In genomic region chr2:134453476-134453875, GRCh38 we compare ENCODE assay signal across 15 cellular contexts.
DNase-seq lines count a peak whose midpoint lies in the region; ATAC-seq and TF ChIP-seq lines count a peak whose summit lies in the region.
"Had no signal": no experiment of that assay in that cellular context is flagged by ENCODE, and none has a peak within 500 bp of the region (broad histone marks: within the 10 kb centered on the region; RNA-seq: fewer than 3 reads in every experiment).

No MANE protein-coding gene starts in this region.

- H3K23ac ChIP-seq in H9 (ENCODE audit: insufficient read length, low read depth, low read length) = no peak overlapping the region

- H3K79me1 ChIP-seq in H9 (ENCODE audit: insufficient read depth, low read depth, low read length, poor library complexity, severe bottlenecking) = no peaks in the 10 kb centered on the region

- no peak overlapping the region for H3K9ac ChIP-seq in H9 (ENCODE audit: extremely low read depth, insufficient read length, low read length)

- H2BK12ac ChIP-seq in H9 (ENCODE audit: insufficient read length, low read depth, low read length) = no peak overlapping the region

- no peak overlapping the region for H3K4ac ChIP-seq in H9 (ENCODE audit: low read depth, low read length)

- H3K79me2 ChIP-seq in H9 (ENCODE audit: insufficient read depth, low read length) = no peaks in the 10 kb centered on the region

- H3K36me3 ChIP-seq in gastrocnemius medialis = no peaks in the 10 kb centered on the region

- H3K4me2 ChIP-seq in H9 (ENCODE audit: insufficient read depth, insufficient read length, low read length) = no peak overlapping the region

- H3K9me3 ChIP-seq in H9 (ENCODE audit: control insufficient read depth, low read depth, low read length) (no peaks in the 10 kb centered on the region), gastrocnemius medialis (no peaks in the 10 kb centered on the region)
- H3K9me3 ChIP-seq: Caco-2 had no signal

- H3K27ac Mint-ChIP-seq in H9 = no peak overlapping the region
- peak overlapping the region in 2 of 3 experiments; percentile 9 to 42 for H3K27ac Mint-ChIP-seq in nephron
- H3K27ac Mint-ChIP-seq: B cell, CD14-positive monocyte had no signal

- TF ChIP-seq CTCF in H9 (conservative IDR thresholded peaks at IDR 0.05) = no peak
- TF ChIP-seq CTCF in nephron (IDR thresholded peaks at IDR 0.05; ENCODE audit: unreplicated experiment in 3 of 3) = no peak
- TF ChIP-seq CTCF in gastrocnemius medialis (IDR thresholded peaks at IDR 0.05 in 4 of 5, conservative IDR thresholded peaks at IDR 0.05 in 1 of 5) = no peak

- H3K4me3 Mint-ChIP-seq in H9 = no peak overlapping the region
- no peak overlapping the region for H3K4me3 Mint-ChIP-seq in nephron
- H3K4me3 Mint-ChIP-seq: B cell; CD14-positive monocyte; CD8-positive, alpha-beta memory T cell had no signal

- H3K27me3 ChIP-seq in H9 (ENCODE audit: insufficient read depth, low read length) (no peaks in the 10 kb centered on the region), gastrocnemius medialis (no peaks in the 10 kb centered on the region)

- H3K36me3 Mint-ChIP-seq in H9 (ENCODE audit: insufficient read depth in 1 of 3, low read depth in 3 of 3) = peaks cover 4 to 9% (median 8%) of the 10 kb centered on the region in 3 experiments; a peak in 6 of 7 replicates
- peaks cover 8% of the 10 kb centered on the region for H3K36me3 Mint-ChIP-seq in nephron (ENCODE audit: low read depth)

- H2BK15ac ChIP-seq in H9 (ENCODE audit: low read depth, low read length) = no peak overlapping the region

- H3K4me3 ChIP-seq in gastrocnemius medialis = no peak overlapping the region

- intact Hi-C loops in cardiac septum (cut with DNase I) = loop anchor here (10.0 kb wide), 1 partner anchor 79 kb away; no protein-coding TSS in a partner anchor
- intact Hi-C loops in left ventricle myocardium superior (cut with micrococcal nuclease) = loop anchor here (5.0 kb wide), 1 partner anchor 444 kb away; no protein-coding TSS in a partner anchor
- intact Hi-C loops in gastrocnemius medialis (cut with DNase I; ENCODE audit: low total_unique reads) = no loop called here

- H2BK20ac ChIP-seq in H9 (ENCODE audit: low read depth, low read length, poor library complexity, severe bottlenecking) = no peak overlapping the region

- TF ChIP-seq POLR2A in gastrocnemius medialis (IDR thresholded peaks at IDR 0.05) = no peak

- H3K18ac ChIP-seq in H9 (ENCODE audit: insufficient read length, low read depth, low read length) = no peak overlapping the region

- no peak overlapping the region for H4K91ac ChIP-seq in H9 (ENCODE audit: insufficient read length, low read depth, low read length)

- no peak overlapping the region for H3K56ac ChIP-seq in H9 (ENCODE audit: insufficient read length, low read depth, low read length)

- no peaks in the 10 kb centered on the region for H3K4me1 ChIP-seq in H9 (ENCODE audit: insufficient read depth, low read length)
- H3K4me1 ChIP-seq in gastrocnemius medialis = no peaks in the 10 kb centered on the region

- in situ Hi-C loops in gastrocnemius medialis (cut with MboI; ENCODE audit: low sequenced_read_pairs in 4 of 4) = loop anchor here in 2 of 4 donors (25.0 kb wide), 1 partner anchor 434 kb away; no protein-coding TSS in a partner anchor

- no peak overlapping the region for H3T11ph ChIP-seq in H9 (ENCODE audit: low read length)

- no peaks in the 10 kb centered on the region for H3K27me3 Mint-ChIP-seq in H9 (ENCODE audit: low read depth)
- no peaks in the 10 kb centered on the region for H3K27me3 Mint-ChIP-seq in nephron (ENCODE audit: low read depth)
- H3K27me3 Mint-ChIP-seq: B cell had no signal

- H3K14ac ChIP-seq in H9 (ENCODE audit: insufficient read depth, low read length) = no peak overlapping the region

- H3K9me3 Mint-ChIP-seq in H9 = no peaks in the 10 kb centered on the region
- no peaks in the 10 kb centered on the region for H3K9me3 Mint-ChIP-seq in nephron
- H3K9me3 Mint-ChIP-seq: CD14-positive monocyte; CD8-positive, alpha-beta memory T cell had no signal

- no peak overlapping the region for H2AK5ac ChIP-seq in H9 (ENCODE audit: insufficient read length, low read length)

- no peak overlapping the region for H4K8ac ChIP-seq in H9 (replicated peaks; ENCODE audit: insufficient read length, low read depth, low read length)

- no peak overlapping the region for H2BK5ac ChIP-seq in H9 (ENCODE audit: insufficient read length, low read length)

- peak; percentile 12 for DNase-seq in cardiac septum (ENCODE audit: low spot score)
- no peak for DNase-seq in left ventricle myocardium superior
- DNase-seq in H9 = peak; percentile 18
- DNase-seq in gastrocnemius medialis = no peak
- no peak for DNase-seq in left lobe of liver (ENCODE audit: low spot score)
- DNase-seq in NCI-H1930 (lab: John Stamatoyannopoulos, UW) = no peak
- DNase-seq: CD8-positive, alpha-beta memory T cell; DMS53; GF-D8 had no signal

- H3K4me1 Mint-ChIP-seq in H9 = peaks cover 14 to 15% of the 10 kb centered on the region in 2 experiments; a peak in 3 of 4 replicates
- H3K4me1 Mint-ChIP-seq in nephron = peaks cover 40% of the 10 kb centered on the region
- H3K4me1 Mint-ChIP-seq: B cell, CD14-positive monocyte had no signal

- H2BK120ac ChIP-seq in H9 (ENCODE audit: low read depth, low read length, poor library complexity, severe bottlenecking) = no peak overlapping the region

- no peaks in the 10 kb centered on the region for H4K20me1 ChIP-seq in H9 (ENCODE audit: control insufficient read depth, insufficient read depth, insufficient read length)

- H2AFZ ChIP-seq in H9 (ENCODE audit: low read length) = no peak overlapping the region

- no peak overlapping the region for H3K27ac ChIP-seq in H9 (ENCODE audit: insufficient read length, low read depth, low read length)
- no peak overlapping the region for H3K27ac ChIP-seq in gastrocnemius medialis
- H3K27ac ChIP-seq: HL-60 had no signal

- no peaks in the 10 kb centered on the region for H3K23me2 ChIP-seq in H9 (ENCODE audit: insufficient read length, low read depth, low read length, poor library complexity, severe bottlenecking)

- WGBS in H9 (ENCODE audit: extremely low coverage, insufficient read length, low lambda C conversion rate) = no CpG with 5 or more reads among the region's 4 CpGs

- H4K5ac ChIP-seq in H9 (ENCODE audit: insufficient read length, low read depth, low read length) = no peak overlapping the region

- ATAC-seq in left ventricle myocardium superior (no peak), gastrocnemius medialis (no peak), left lobe of liver (no peak)
- ATAC-seq: HCT116 had no signal

Comparison
In these comparisons a context has a peak if more than half of its experiments do, and no peak if none do; other contexts are left out.
1. DNase-seq: peak in cardiac septum (single experiment) and H9 (single experiment); none in left ventricle myocardium superior (single experiment), gastrocnemius medialis (0 of 2), left lobe of liver (single experiment) and NCI-H1930 (0 of 2).
2. H3K27ac Mint-ChIP-seq: peak in nephron (2 of 3); none in H9 (0 of 3).